ENCODE assay signal across 9 cellular contexts in genomic region chr11:93737904-93738612, GRCh38. TPM values are rescaled to one million over a fixed set of nuclear protein-coding genes. Genes with fewer than 3 reads are reported as not detected.
DNase-seq lines count a peak whose midpoint lies in the region; ATAC-seq and TF ChIP-seq lines count a peak whose summit lies in the region.
"Had no signal": no experiment of that assay in that cellular context is flagged by ENCODE, and none has a peak within 500 bp of the region (broad histone marks: within the 10 kb centered on the region; RNA-seq: fewer than 3 reads in every experiment).

No MANE protein-coding gene starts in this region.

- intact Hi-C loops in PC-9 (cut with micrococcal nuclease; ENCODE audit: unreplicated experiment) (no loop called here), gastrocnemius medialis (cut with DNase I; ENCODE audit: low total_unique reads) (no loop called here)

- H3K4me1 ChIP-seq in PC-9 (replicated peaks; ENCODE audit: insufficient read depth), result peaks cover 45% of the 10 kb centered on the region
- H3K4me1 ChIP-seq in gastrocnemius medialis, result peaks cover 38 to 43% of the 10 kb centered on the region in 2 donors

- H3K9me3 Mint-ChIP-seq in effector memory CD8-positive, alpha-beta T cell, result no peaks in the 10 kb centered on the region

- CTCF ChIA-PET in PC-9 (lab: Charles Lee), result interaction anchor here (0.6 kb wide), 1 partner anchor 1004 kb away, joined by 3 read pairs; no protein-coding TSS in a partner anchor

- peak overlapping the region; percentile 99 for H3K27ac ChIP-seq in PC-9
- peak overlapping the region; percentile 3 to 95 (median 30) for H3K27ac ChIP-seq in gastrocnemius medialis

- peak overlapping the region; percentile 96 to 98 for H3K4me3 Mint-ChIP-seq in effector memory CD8-positive, alpha-beta T cell

- DNase-seq in DMS 273 (lab: John Stamatoyannopoulos, UW; ENCODE audit: unreplicated experiment) (peak; percentile 13), DMS 273 treated with DMSO at 0.1 percent for 48 hours (lab: John Stamatoyannopoulos, UW) (no peak), PC-9 (peak in 1 of 2 experiments; percentile 80), gastrocnemius medialis (no peak)
- no peak for DNase-seq in effector memory CD8-positive, alpha-beta T cell

- H3K4me1 Mint-ChIP-seq in effector memory CD8-positive, alpha-beta T cell (ENCODE audit: low read depth in 2 of 2), result peaks cover 56 to 72% of the 10 kb centered on the region in 2 donors

- POLR2A ChIA-PET in PC-9 (lab: Charles Lee; ENCODE audit: unreplicated experiment), result interaction anchor here (0.6 to 0.7 kb wide), 2 partner anchors 44 to 57 kb away, joined by 4 to 8 read pairs; no protein-coding TSS in a partner anchor

- H3K9me2 ChIP-seq in PC-9 (ENCODE audit: insufficient read depth), result no peaks in the 10 kb centered on the region

- H3K27me3 ChIP-seq in PC-9 (ENCODE audit: insufficient read depth, low read depth) (no peaks in the 10 kb centered on the region), gastrocnemius medialis (no peaks in the 10 kb centered on the region)

- peaks cover 94% of the 10 kb centered on the region for H3F3A ChIP-seq in PC-9 (ENCODE audit: insufficient read depth, low read depth)

- no TSS peak for BruUV-seq in PC-9 (replicated peaks; lab: Mats Ljungman, UMichigan)

- peak overlapping the region; percentile 98 to 100 for H3K27ac Mint-ChIP-seq in effector memory CD8-positive, alpha-beta T cell

- H4K20me1 ChIP-seq in PC-9 (ENCODE audit: insufficient read depth), result peaks cover 69% of the 10 kb centered on the region

- H3K9me3 ChIP-seq in PC-9 (ENCODE audit: insufficient read depth, low read depth) (no peaks in the 10 kb centered on the region), gastrocnemius medialis (no peaks in the 10 kb centered on the region)

- H3K4me2 ChIP-seq in PC-9, result peak overlapping the region; percentile 98

- H2AFZ ChIP-seq in PC-9, result no peak overlapping the region

- H3K36me3 Mint-ChIP-seq in effector memory CD8-positive, alpha-beta T cell (ENCODE audit: insufficient read depth), result peaks cover 93% of the 10 kb centered on the region

- ATAC-seq in effector memory CD8-positive, alpha-beta T cell (replicated peaks), result no peak
- ATAC-seq in gastrocnemius medialis (no peak), GM18520 (IDR thresholded peaks at IDR 0.05; ENCODE audit: unreplicated experiment) (no peak), GM18519 (IDR thresholded peaks at IDR 0.05; ENCODE audit: low FRiP score, unreplicated experiment) (no peak), HG02981 (IDR thresholded peaks at IDR 0.05; ENCODE audit: unreplicated experiment) (no peak)

- in situ Hi-C loops in gastrocnemius medialis (cut with MboI; ENCODE audit: low sequenced_read_pairs in 4 of 4), result loop anchor here in 2 of 4 donors (10.0 to 25.0 kb wide), 2 partner anchors 53 to 749 kb away; partner anchors contain the start of genes ANKRD49 (in 1 of the 2) and MRE11 (in 1 of the 2)

- TF ChIP-seq POLR2A in gastrocnemius medialis (IDR thresholded peaks at IDR 0.05), result no peak

- peaks cover 93% of the 10 kb centered on the region for H3K79me2 ChIP-seq in PC-9 (ENCODE audit: low read depth)

- H3K4me3 ChIP-seq in PC-9, result peak overlapping the region; percentile 81
- H3K4me3 ChIP-seq in gastrocnemius medialis, result peak overlapping the region in 1 of 4 donors; percentile 74
- H3K4me3 ChIP-seq: lung had no signal

- H3K36me3 ChIP-seq in PC-9 (ENCODE audit: low read depth) (peaks cover 76% of the 10 kb centered on the region), gastrocnemius medialis (peaks cover 22 to 60% of the 10 kb centered on the region in 2 donors)

- TF ChIP-seq CTCF in PC-9 (conservative IDR thresholded peaks at IDR 0.05) (no peak), gastrocnemius medialis (IDR thresholded peaks at IDR 0.05 in 4 of 5, conservative IDR thresholded peaks at IDR 0.05 in 1 of 5) (no peak)

- H3K27me3 Mint-ChIP-seq in effector memory CD8-positive, alpha-beta T cell, result no peaks in the 10 kb centered on the region

RNA-seq across cellular contexts. Expression of gene TAF1D, which starts 3.2 kb away (rescaled TPM):
- total RNA-seq in PC-9 (2021), result 158 and 167 TPM in 2 replicates
- 10 to 100 TPM; 42.6 to 85.5 (median 55.0) TPM for total RNA-seq in gastrocnemius medialis

RNA-seq across cellular contexts. Expression of gene C11orf54, which starts 3.4 kb away (rescaled TPM):
- 35.6 and 37.2 TPM in 2 replicates for total RNA-seq in PC-9 (2021)
- 10 to 100 TPM; 33.3 to 71.0 (median 42.0) TPM for total RNA-seq in gastrocnemius medialis

RNA-seq across cellular contexts. Expression of gene MED17, which starts 46.0 kb away (rescaled TPM):
- total RNA-seq in PC-9 (2021) (26.9 and 37.4 TPM in 2 replicates), gastrocnemius medialis (10 to 100 TPM; 12.3 to 14.0 (median 13.4) TPM)
